1 cellular context compared by ENCODE assay signal in genomic region chr15:99123706-99124451, GRCh38.
TF ChIP-seq lines count a peak whose summit lies in the region.

No MANE protein-coding gene starts in this region.

TF ChIP-seq in HepG2, 621 proteins besides CTCF, POLR2A, EP300 and RAD21 (continued from another document):
- TF ChIP-seq USF2 (IDR thresholded peaks at IDR 0.05; ENCODE audit: low read depth, low read length) (no peak), USF2 (CRISPR knock-in tag; IDR thresholded peaks at IDR 0.05; ENCODE audit: borderline replicate concordance) (no peak), ZNF331 (CRISPR knock-in tag; IDR thresholded peaks at IDR 0.05) (peak; percentile 73), MEIS2 (CRISPR knock-in tag; IDR thresholded peaks at IDR 0.05) (no peak), ZNF773 (CRISPR knock-in tag; IDR thresholded peaks at IDR 0.05; ENCODE audit: borderline replicate concordance) (no peak), HNF4G (IDR thresholded peaks at IDR 0.05; ENCODE audit: borderline replicate concordance, low read depth, low read length) (no peak), HNF4G (CRISPR knock-in tag; IDR thresholded peaks at IDR 0.05; ENCODE audit: borderline replicate concordance, low read depth) (no peak), SCMH1 (CRISPR knock-in tag; IDR thresholded peaks at IDR 0.05; ENCODE audit: borderline replicate concordance) (no peak), TP53 (CRISPR knock-in tag; conservative IDR thresholded peaks at IDR 0.05) (no peak), KDM2A (CRISPR knock-in tag; IDR thresholded peaks at IDR 0.05; ENCODE audit: borderline replicate concordance, low read depth) (peak; percentile 32; the same call in 1 of the 2 replicates), TFDP2 (CRISPR knock-in tag; IDR thresholded peaks at IDR 0.05) (0 out of 2 replicates have a peak, but pooled peaks have one; percentile 18), NFYC (CRISPR knock-in tag; IDR thresholded peaks at IDR 0.05) (no peak), MLLT10 (CRISPR knock-in tag; IDR thresholded peaks at IDR 0.05) (no peak), HNF1B (CRISPR knock-in tag; IDR thresholded peaks at IDR 0.05) (peak; percentile 53; the same call in 1 of the 2 replicates), CENPT (CRISPR knock-in tag; IDR thresholded peaks at IDR 0.05; ENCODE audit: low read depth) (no peak), NFIC (IDR thresholded peaks at IDR 0.05; ENCODE audit: low read length) (no peak), ZNF768 (CRISPR knock-in tag; IDR thresholded peaks at IDR 0.05) (no peak), ZBTB7B (CRISPR knock-in tag; IDR thresholded peaks at IDR 0.05) (no peak), HOXA7 (CRISPR knock-in tag; IDR thresholded peaks at IDR 0.05) (no peak), ZNF691 (CRISPR knock-in tag; IDR thresholded peaks at IDR 0.05; ENCODE audit: borderline replicate concordance, low read depth) (no peak), ZNF256 (CRISPR knock-in tag; conservative IDR thresholded peaks at IDR 0.05) (no peak), ISL2 (CRISPR knock-in tag; IDR thresholded peaks at IDR 0.05) (0 out of 2 replicates have a peak, but pooled peaks have one; percentile 17), ZNF556 (CRISPR knock-in tag; IDR thresholded peaks at IDR 0.05; ENCODE audit: borderline replicate concordance) (no peak), CCDC6 (CRISPR knock-in tag; IDR thresholded peaks at IDR 0.05) (no peak), MED8 (CRISPR knock-in tag; IDR thresholded peaks at IDR 0.05; ENCODE audit: insufficient replicate concordance) (no peak), FOSL2 (CRISPR knock-in tag; IDR thresholded peaks at IDR 0.05) (peak; percentile 82), JDP2 (CRISPR knock-in tag; IDR thresholded peaks at IDR 0.05; ENCODE audit: borderline replicate concordance) (no peak), ZNF687 (CRISPR knock-in tag; IDR thresholded peaks at IDR 0.05) (peak; percentile 73), SIX1 (CRISPR knock-in tag; IDR thresholded peaks at IDR 0.05; ENCODE audit: borderline replicate concordance) (no peak), ZNF550 (CRISPR knock-in tag; IDR thresholded peaks at IDR 0.05; ENCODE audit: borderline replicate concordance) (no peak), SATB2 (CRISPR knock-in tag; IDR thresholded peaks at IDR 0.05) (no peak), MAFK (conservative IDR thresholded peaks at IDR 0.05 in 1 of 2, IDR thresholded peaks at IDR 0.05 in 1 of 2; ENCODE audit: low read length in 2 of 2) (peak; percentile 73 to 92), ZNF780A (CRISPR knock-in tag; IDR thresholded peaks at IDR 0.05) (no peak)
